In genomic region chr3:122063908-122064307, GRCh38 we compare ENCODE assay signal across 1 cellular context.
TF ChIP-seq lines count a peak whose summit lies in the region.

No MANE protein-coding gene starts in this region.

TF ChIP-seq in GM12878, 131 proteins besides CTCF, POLR2A, EP300 and RAD21 (continues in another document):
- TF ChIP-seq SMC3 (IDR thresholded peaks at IDR 0.05; ENCODE audit: borderline replicate concordance, low read length) = no peak
- no peak for TF ChIP-seq STAT3 (IDR thresholded peaks at IDR 0.05; ENCODE audit: low read depth, low read length)
- no peak for TF ChIP-seq ZNF217 (IDR thresholded peaks at IDR 0.05)
- TF ChIP-seq SRF (IDR thresholded peaks at IDR 0.05; ENCODE audit: low read depth in 2 of 2, low read length in 2 of 2) = no peak
- TF ChIP-seq BMI1 (IDR thresholded peaks at IDR 0.05; ENCODE audit: borderline replicate concordance) = no peak
- TF ChIP-seq NBN (IDR thresholded peaks at IDR 0.05) = 0 out of 2 replicates have a peak, but pooled peaks have one; percentile 60
- no peak for TF ChIP-seq YY1 (IDR thresholded peaks at IDR 0.05; ENCODE audit: low read depth, low read length)
- TF ChIP-seq FOS (IDR thresholded peaks at IDR 0.05; ENCODE audit: borderline replicate concordance, extremely low read depth, insufficient read length) = no peak
- TF ChIP-seq POU2F2 (IDR thresholded peaks at IDR 0.05; ENCODE audit: borderline replicate concordance, low read depth, low read length) = 0 out of 3 replicates have a peak, but pooled peaks have one; percentile 30
- no peak for TF ChIP-seq SREBF1 (IDR thresholded peaks at IDR 0.05; ENCODE audit: low read length)
- TF ChIP-seq MXI1 (IDR thresholded peaks at IDR 0.05; ENCODE audit: low read depth, low read length) = no peak
- no peak for TF ChIP-seq CHD1 (IDR thresholded peaks at IDR 0.05; ENCODE audit: low read depth, low read length)
- TF ChIP-seq ZNF274 (IDR thresholded peaks at IDR 0.05; ENCODE audit: insufficient read depth, insufficient read length) = no peak
- no peak for TF ChIP-seq BACH1 (IDR thresholded peaks at IDR 0.05; ENCODE audit: borderline replicate concordance)
- TF ChIP-seq RCOR1 (conservative IDR thresholded peaks at IDR 0.05; ENCODE audit: low read depth, low read length) = no peak
- TF ChIP-seq PAX5 (IDR thresholded peaks at IDR 0.05; ENCODE audit: borderline replicate concordance, low read depth, low read length) = no peak
- TF ChIP-seq CBFB (IDR thresholded peaks at IDR 0.05; ENCODE audit: low read depth) = no peak
- TF ChIP-seq TCF12 (IDR thresholded peaks at IDR 0.05; ENCODE audit: low read depth, low read length) = no peak
- no peak for TF ChIP-seq CBX3 (IDR thresholded peaks at IDR 0.05; ENCODE audit: borderline replicate concordance, low read depth)
- TF ChIP-seq RUNX3 (IDR thresholded peaks at IDR 0.05; ENCODE audit: low read length) = no peak
- no peak for TF ChIP-seq CREB1 (IDR thresholded peaks at IDR 0.05; ENCODE audit: low read depth)
- TF ChIP-seq SPI1 (IDR thresholded peaks at IDR 0.05; ENCODE audit: borderline replicate concordance, insufficient read depth, low read depth, low read length) = peak; percentile 77
- TF ChIP-seq HDGF (IDR thresholded peaks at IDR 0.05) = no peak
- TF ChIP-seq MTA3 (IDR thresholded peaks at IDR 0.05; ENCODE audit: borderline replicate concordance, low read length) = no peak
- no peak for TF ChIP-seq MYC (IDR thresholded peaks at IDR 0.05; ENCODE audit: insufficient read depth, insufficient read length, insufficient replicate concordance, low read length, severe bottlenecking)
- no peak for TF ChIP-seq POLR2AphosphoS2 (IDR thresholded peaks at IDR 0.05; ENCODE audit: low read depth, low read length)
- no peak for TF ChIP-seq HSF1 (IDR thresholded peaks at IDR 0.05; ENCODE audit: low read depth, low read length)
- 0 out of 2 replicates have a peak, but pooled peaks have one; percentile 37 for TF ChIP-seq MTA2 (IDR thresholded peaks at IDR 0.05; ENCODE audit: low read depth)
- TF ChIP-seq PAX8 (IDR thresholded peaks at IDR 0.05) = no peak
- no peak for TF ChIP-seq ZBTB11 (CRISPR knock-in tag; IDR thresholded peaks at IDR 0.05)
- TF ChIP-seq NFXL1 (IDR thresholded peaks at IDR 0.05; ENCODE audit: borderline replicate concordance) = no peak
- no peak for TF ChIP-seq MEF2B (IDR thresholded peaks at IDR 0.05; ENCODE audit: partially characterized antibody, poor library complexity, severe bottlenecking)
- no peak for TF ChIP-seq NFYA (IDR thresholded peaks at IDR 0.05; ENCODE audit: borderline replicate concordance, low read depth, low read length)
- TF ChIP-seq USF2 (IDR thresholded peaks at IDR 0.05; ENCODE audit: borderline replicate concordance, low read depth, low read length) = no peak
- TF ChIP-seq PKNOX1 (IDR thresholded peaks at IDR 0.05) = peak; percentile 29; the same call in 1 of the 2 replicates
- peak; percentile 53 for TF ChIP-seq IKZF1 (conservative IDR thresholded peaks at IDR 0.05)
- TF ChIP-seq TBL1XR1 (IDR thresholded peaks at IDR 0.05; ENCODE audit: low read depth, low read length) = no peak
- TF ChIP-seq ETV6 (conservative IDR thresholded peaks at IDR 0.05 in 1 of 2, IDR thresholded peaks at IDR 0.05 in 1 of 2; ENCODE audit: borderline replicate concordance in 1 of 2, low read depth in 1 of 2) = no peak
- TF ChIP-seq HDAC2 (IDR thresholded peaks at IDR 0.05) = no peak
- no peak for TF ChIP-seq MAX (IDR thresholded peaks at IDR 0.05; ENCODE audit: low read depth, low read length)
- TF ChIP-seq ATF7 (IDR thresholded peaks at IDR 0.05; ENCODE audit: low read depth) = peak; percentile 9; the same call in 1 of the 2 replicates
- no peak for TF ChIP-seq CEBPB (IDR thresholded peaks at IDR 0.05; ENCODE audit: borderline replicate concordance in 1 of 2, low read depth in 2 of 2, low read length in 2 of 2)
- no peak for TF ChIP-seq WRNIP1 (IDR thresholded peaks at IDR 0.05; ENCODE audit: borderline replicate concordance, low read depth, low read length)
- no peak for TF ChIP-seq JUND (IDR thresholded peaks at IDR 0.05; ENCODE audit: low read depth, low read length)
- TF ChIP-seq SUZ12 (IDR thresholded peaks at IDR 0.05; ENCODE audit: unreplicated experiment) = no peak
- no peak for TF ChIP-seq IRF3 (IDR thresholded peaks at IDR 0.05)
- TF ChIP-seq RELB (IDR thresholded peaks at IDR 0.05; ENCODE audit: low read depth) = peak; percentile 58; the same call in 1 of the 2 replicates
- no peak for TF ChIP-seq NR2C1 (IDR thresholded peaks at IDR 0.05)
- TF ChIP-seq BCLAF1 (IDR thresholded peaks at IDR 0.05) = no peak
- TF ChIP-seq IKZF2 (IDR thresholded peaks at IDR 0.05) = peak; percentile 70 to 71; a peak in 3 of 4 replicates
- TF ChIP-seq PRDM15 (CRISPR knock-in tag; IDR thresholded peaks at IDR 0.05) = no peak
- TF ChIP-seq HDAC6 (IDR thresholded peaks at IDR 0.05; ENCODE audit: unreplicated experiment) = no peak
